Comparison of ENCODE assay signal across 8 cellular contexts in genomic region chr1:31643976-31644559, GRCh38. TPM values are rescaled to one million over a fixed set of nuclear protein-coding genes. Genes with fewer than 3 reads are reported as not detected.
DNase-seq lines count a peak whose midpoint lies in the region; ATAC-seq and TF ChIP-seq lines count a peak whose summit lies in the region.

No MANE protein-coding gene starts in this region.

- peak overlapping the region; percentile 98 to 100 (median 100) for H3K27ac Mint-ChIP-seq in CD4-positive, alpha-beta memory T cell

- in situ Hi-C loops in brain microvascular endothelial cell (cut with HindIII; ENCODE audit: low pct_ligation_motif_present, low sequenced_read_pairs), result no loop called here

- intact Hi-C loops in CD4-positive, alpha-beta memory T cell (cut with micrococcal nuclease), result loop anchor here (1.0 to 10.0 kb wide), 2 partner anchors 145 to 1011 kb away; partner anchors contain the start of genes RBBP4 and ZBTB8OS

- peaks cover 23 to 43% (median 33%) of the 10 kb centered on the region in 4 donors for H3K4me1 Mint-ChIP-seq in CD4-positive, alpha-beta memory T cell

- no peaks in the 10 kb centered on the region for H3K27me3 ChIP-seq in CD4-positive, alpha-beta memory T cell (ENCODE audit: insufficient read depth, low read length)
- H3K27me3 ChIP-seq in brain microvascular endothelial cell (replicated peaks), result no peaks in the 10 kb centered on the region
- no peaks in the 10 kb centered on the region for H3K27me3 ChIP-seq in mucosa of rectum (ENCODE audit: control insufficient read depth in 2 of 2, insufficient read depth in 2 of 2, low read length in 2 of 2)

- H3K27ac ChIP-seq in CD4-positive, alpha-beta memory T cell (ENCODE audit: low read depth, low read length), result peak overlapping the region; percentile 99
- peak overlapping the region; percentile 98 for H3K27ac ChIP-seq in brain microvascular endothelial cell
- H3K27ac ChIP-seq in mucosa of rectum (ENCODE audit: low read depth in 2 of 2, low read length in 2 of 2), result peak overlapping the region; percentile 93 to 98

- peak overlapping the region; percentile 94 to 99 for H3K9ac ChIP-seq in mucosa of rectum (ENCODE audit: low read depth in 1 of 2, low read length in 2 of 2)

- H3K4me3 ChIP-seq in CD4-positive, alpha-beta memory T cell (ENCODE audit: low read length in 2 of 2), result peak overlapping the region; percentile 72 to 74
- H3K4me3 ChIP-seq in brain microvascular endothelial cell (ENCODE audit: low read depth, low read length), result peak overlapping the region; percentile 94
- H3K4me3 ChIP-seq in mucosa of rectum (ENCODE audit: low read length in 2 of 2), result peak overlapping the region; percentile 78 to 79

- peaks cover 0 to 12% of the 10 kb centered on the region in 2 donors for H3K36me3 Mint-ChIP-seq in CD4-positive, alpha-beta memory T cell

- H3K9me3 ChIP-seq in CD4-positive, alpha-beta memory T cell (ENCODE audit: control insufficient read depth in 1 of 2, low read length in 2 of 2), result no peaks in the 10 kb centered on the region
- no peaks in the 10 kb centered on the region for H3K9me3 ChIP-seq in mucosa of rectum (ENCODE audit: control insufficient read depth in 2 of 2, low read length in 2 of 2)

- POLR2A ChIA-PET in CD4-positive, alpha-beta memory T cell (lab: Charles Lee; ENCODE audit: partially characterized antibody), result interaction anchor here (1.2 to 2.8 kb wide), 6 partner anchors 145 to 464 kb away, joined by 3 to 14 read pairs (median 6); partner anchors contain the start of genes KHDRBS1, KPNA6, PTP4A2 and TMEM39B

- H3K4me3 Mint-ChIP-seq in CD4-positive, alpha-beta memory T cell, result peak overlapping the region; percentile 97 to 100 (median 100)

- peaks cover 48% of the 10 kb centered on the region for H3K4me1 ChIP-seq in CD4-positive, alpha-beta memory T cell (ENCODE audit: insufficient read depth, low read length)
- peaks cover 14 to 23% of the 10 kb centered on the region in 2 donors for H3K4me1 ChIP-seq in mucosa of rectum (ENCODE audit: control insufficient read depth in 2 of 2, insufficient read depth in 2 of 2, low read length in 2 of 2)

- H3K36me3 ChIP-seq in CD4-positive, alpha-beta memory T cell (ENCODE audit: insufficient read depth, low read length), result no peaks in the 10 kb centered on the region
- no peaks in the 10 kb centered on the region for H3K36me3 ChIP-seq in brain microvascular endothelial cell (replicated peaks)
- H3K36me3 ChIP-seq in mucosa of rectum (ENCODE audit: control insufficient read depth in 2 of 2, insufficient read depth in 2 of 2, low read length in 2 of 2), result no peaks in the 10 kb centered on the region

- ATAC-seq in HG03354 (IDR thresholded peaks at IDR 0.05; ENCODE audit: poor library complexity, severe bottlenecking, unreplicated experiment) (peak; percentile 26), HG02938 (IDR thresholded peaks at IDR 0.05; ENCODE audit: unreplicated experiment) (no peak), GM18519 (IDR thresholded peaks at IDR 0.05; ENCODE audit: low FRiP score, unreplicated experiment) (no peak)

- DNase-seq in CD4-positive, alpha-beta memory T cell, result peak in 1 of 5 donors; percentile 15
- DNase-seq in brain microvascular endothelial cell (no peak), hepatic stellate cell (ENCODE audit: low spot score) (no peak), COLO829 (ENCODE audit: low spot score) (no peak)

- peaks cover 0 to 9% (median 0%) of the 10 kb centered on the region in 8 donors for H3K9me3 Mint-ChIP-seq in CD4-positive, alpha-beta memory T cell

- TF ChIP-seq CTCF in brain microvascular endothelial cell (IDR thresholded peaks at IDR 0.05; ENCODE audit: low read depth, low read length, missing control alignments), result no peak

- H3K27me3 Mint-ChIP-seq in CD4-positive, alpha-beta memory T cell, result no peaks in the 10 kb centered on the region

- CTCF ChIA-PET in CD4-positive, alpha-beta memory T cell (lab: Charles Lee; ENCODE audit: partially characterized antibody), result interaction anchor here (1.2 to 3.2 kb wide), 2 partner anchors 145 to 464 kb away, joined by 3 to 13 read pairs; partner anchors contain the start of gene KPNA6

RNA-seq across cellular contexts. Expression of gene PEF1, which starts 0.6 kb away (rescaled TPM):
- total RNA-seq in CD4-positive, alpha-beta memory T cell, result 10 to 100 TPM; 39.1 to 41.7 TPM
- polyA plus RNA-seq in CD4-positive, alpha-beta memory T cell, result 100 to 1,000 TPM in 1 of 2 donors, 10 to 100 TPM in 1; 84.7 to 124 TPM

RNA-seq across cellular contexts. Expression of gene HCRTR1, which starts 26.6 kb away (rescaled TPM):
- total RNA-seq in CD4-positive, alpha-beta memory T cell, result not detected
- not detected for polyA plus RNA-seq in CD4-positive, alpha-beta memory T cell

RNA-seq across cellular contexts. Expression of gene COL16A1, which starts 59.7 kb away (rescaled TPM):
- not detected for total RNA-seq in CD4-positive, alpha-beta memory T cell
- not detected for polyA plus RNA-seq in CD4-positive, alpha-beta memory T cell
